In genomic region chr4:25378130-25378743, GRCh38 we compare ENCODE assay signal across 10 cellular contexts. TPM values are rescaled to one million over a fixed set of nuclear protein-coding genes. Genes with fewer than 3 reads are reported as not detected.
DNase-seq lines count a peak whose midpoint lies in the region; ATAC-seq, FAIRE-seq and TF ChIP-seq lines count a peak whose summit lies in the region.
"Had no signal": no experiment of that assay in that cellular context is flagged by ENCODE, and none has a peak within 500 bp of the region (broad histone marks: within the 10 kb centered on the region; RNA-seq: fewer than 3 reads in every experiment).

No MANE protein-coding gene starts in this region.

- DNase-seq in A549 (ENCODE audit: low read depth in 1 of 2, low spot score in 1 of 2) (no peak), colonic mucosa (no peak), amygdala (lab: John Stamatoyannopoulos, UW) (no peak), cerebellum (ENCODE audit: low spot score) (no peak), mesenteric fat pad (ENCODE audit: low spot score) (no peak)
- no peak for DNase-seq in activated naive CD4-positive, alpha-beta T cell (lab: John Stamatoyannopoulos, UW)

- H3K9me3 ChIP-seq in A549 (no peaks in the 10 kb centered on the region), HUES48 (ENCODE audit: control insufficient read depth, insufficient read depth, low read length) (no peaks in the 10 kb centered on the region), colonic mucosa (no peaks in the 10 kb centered on the region), mucosa of rectum (ENCODE audit: control insufficient read depth in 2 of 2, low read length in 2 of 2) (no peaks in the 10 kb centered on the region)

- H3K36me3 ChIP-seq in HUES48 (ENCODE audit: control insufficient read depth, insufficient read depth, low read length), result peaks cover 36% of the 10 kb centered on the region
- peaks cover 6% of the 10 kb centered on the region for H3K36me3 ChIP-seq in colonic mucosa
- peaks cover 9 to 20% of the 10 kb centered on the region in 2 donors for H3K36me3 ChIP-seq in mucosa of rectum (ENCODE audit: control insufficient read depth in 2 of 2, insufficient read depth in 2 of 2, low read length in 2 of 2)

- peak overlapping the region; percentile 91 for H3K4me2 ChIP-seq in A549

- no peak for TF ChIP-seq EP300 in A549 (IDR thresholded peaks at IDR 0.05)

- H3K27ac ChIP-seq in A549 (peak overlapping the region; percentile 90 to 99; a peak in 5 of 6 replicates), HUES48 (ENCODE audit: low read depth, low read length) (no peak overlapping the region), colonic mucosa (no peak overlapping the region), mucosa of rectum (ENCODE audit: low read depth in 2 of 2, low read length in 2 of 2) (no peak overlapping the region)

- 0 out of 2 replicates have a peak overlapping the region, but pooled peaks have one; percentile 85 for H3K9ac ChIP-seq in HUES48 (ENCODE audit: low read depth, low read length)
- peak overlapping the region; percentile 88 to 95 for H3K9ac ChIP-seq in colonic mucosa (ENCODE audit: low read depth in 2 of 2, low read length in 2 of 2)
- H3K9ac ChIP-seq in mucosa of rectum (ENCODE audit: low read depth in 1 of 2, low read length in 2 of 2), result peak overlapping the region in 1 of 2 donors; percentile 84

- TF ChIP-seq CTCF in A549 (IDR thresholded peaks at IDR 0.05) (no peak), colonic mucosa (IDR thresholded peaks at IDR 0.05) (no peak)

- 86% methylated on average over 10 of the region's 10 CpGs for WGBS in A549 (ENCODE audit: missing lambda C conversion rate)

- intact Hi-C loops in colonic mucosa (cut with DNase I), result no loop called here

- H3K27me3 ChIP-seq in HUES48 (ENCODE audit: control insufficient read depth, insufficient read depth, low read length) (no peaks in the 10 kb centered on the region), colonic mucosa (no peaks in the 10 kb centered on the region), mucosa of rectum (ENCODE audit: control insufficient read depth in 2 of 2, insufficient read depth in 2 of 2, low read length in 2 of 2) (no peaks in the 10 kb centered on the region)

- FAIRE-seq in A549 (lab: Jason Lieb, UNC), result no peak
- FAIRE-seq: TTC549 had no signal

- no peak for TF ChIP-seq POLR2A in A549 (IDR thresholded peaks at IDR 0.05; ENCODE audit: low read length)

- TF ChIP-seq RAD21 in A549 (conservative IDR thresholded peaks at IDR 0.05 in 1 of 2, IDR thresholded peaks at IDR 0.05 in 1 of 2), result no peak

- CTCF ChIA-PET in A549 (lab: Yijun Ruan, JAX), result interaction anchor here (1.7 kb wide), 1 partner anchor 12 kb away, joined by 5 read pairs; no protein-coding TSS in a partner anchor

- ATAC-seq in A549, result no peak
- ATAC-seq: natural killer cell treated with Interleukin-12 subunit alpha and Interleukin-12 subunit beta and Interleukin-15 and Interleukin-18, amount 100 ng/mL, for 72 hours had no signal

- H3K4me1 ChIP-seq in A549 (peaks cover 7% of the 10 kb centered on the region; the same call in 1 of the 3 replicates), HUES48 (ENCODE audit: control insufficient read depth, insufficient read depth, low read length) (peaks cover 26% of the 10 kb centered on the region), colonic mucosa (no peaks in the 10 kb centered on the region), mucosa of rectum (ENCODE audit: control insufficient read depth in 2 of 2, insufficient read depth in 2 of 2, low read length in 2 of 2) (peaks cover 0 to 10% of the 10 kb centered on the region in 2 donors)

- H3K4me3 ChIP-seq in A549 (peak overlapping the region; percentile 98), HUES48 (ENCODE audit: low read depth, low read length) (peak overlapping the region; percentile 91), colonic mucosa (peak overlapping the region; percentile 98), mucosa of rectum (ENCODE audit: low read length in 2 of 2) (peak overlapping the region; percentile 82 to 96)

- POLR2A ChIA-PET in A549 (lab: Yijun Ruan, JAX), result interaction anchor here (1.0 kb wide), 1 partner anchor 14 kb away, joined by 4 read pairs; no protein-coding TSS in a partner anchor

TF ChIP-seq in A549, 52 proteins besides CTCF, POLR2A, EP300 and RAD21:
- TF ChIP-seq TFCP2L1 (CRISPR knock-in tag; IDR thresholded peaks at IDR 0.05) (no peak), E2F6 (IDR thresholded peaks at IDR 0.05; ENCODE audit: borderline replicate concordance, low read depth) (no peak), BHLHE40 (IDR thresholded peaks at IDR 0.05; ENCODE audit: low read depth, low read length) (no peak), POLR2AphosphoS2 (conservative IDR thresholded peaks at IDR 0.05; ENCODE audit: low read length) (no peak), NR3C1 (IDR thresholded peaks at IDR 0.05) (no peak), FOSB (CRISPR knock-in tag; IDR thresholded peaks at IDR 0.05) (no peak), ZC3H11A (IDR thresholded peaks at IDR 0.05) (no peak), MAX (IDR thresholded peaks at IDR 0.05) (no peak), GATA3 (IDR thresholded peaks at IDR 0.05; ENCODE audit: borderline replicate concordance) (no peak), PBX3 (IDR thresholded peaks at IDR 0.05) (no peak), ZNF302 (CRISPR knock-in tag; IDR thresholded peaks at IDR 0.05) (no peak), KDM5A (IDR thresholded peaks at IDR 0.05) (no peak), CHD2 (IDR thresholded peaks at IDR 0.05; ENCODE audit: low read length, partially characterized antibody) (no peak)

RNA-seq across cellular contexts. Expression of gene ANAPC4, which starts 1.2 kb away (rescaled TPM):
- polyA plus RNA-seq in A549 (2011; rRNA removed) (18.4 and 21.2 TPM in 2 replicates), A549 (2017; fragmentation: RNase III; extraction: RNeasy Plus Mini Kit Qiagen cat#74134 plus additional on column Dnase treatment) (15.7 to 17.8 TPM (median 16.6 TPM) in 3 replicates)
- 4.4 and 4.6 TPM in 2 replicates for polyA plus RNA-seq in A549 (2012; cell fraction: cytosol; rRNA removed)
- 5.6 and 9.7 TPM in 2 replicates for polyA plus RNA-seq in A549 (2012; cell fraction: nucleus; rRNA removed)
- polyA minus RNA-seq in A549 (2011; rRNA and poly(A)+ RNA removed), result 5.3 and 7.0 TPM in 2 replicates
- total RNA-seq in colonic mucosa (10 to 100 TPM; 19.1 to 24.8 TPM), cerebellum (44.2 TPM), mesenteric fat pad (22.5 TPM)

Comparison
In these comparisons a context has a peak if more than half of its experiments do, and no peak if none do; other contexts are left out.
1. H3K27ac ChIP-seq: peak in A549 (2 of 2); none in HUES48 (single experiment), colonic mucosa (single experiment) and mucosa of rectum (0 of 2).
2. Peak in every context shown above with its lines, with median percentiles within 50 percentile points of each other: H3K4me3 ChIP-seq.